ENCODE assay signal across 22 cellular contexts in genomic region chr13:111420113-111420876, GRCh38.
"Had no signal": no experiment of that assay in that cellular context is flagged by ENCODE, and none has a peak within 500 bp of the region (broad histone marks: within the 10 kb centered on the region; RNA-seq: fewer than 3 reads in every experiment).

No MANE protein-coding gene starts in this region.

- H3K36me3 ChIP-seq: esophagus squamous epithelium, gastrocnemius medialis, heart right ventricle, left lung, lower lobe of right lung had no signal

- H3K9me3 ChIP-seq: esophagus squamous epithelium, gastrocnemius medialis, heart right ventricle, left lung, lower lobe of right lung, mucosa of descending colon had no signal

- H3K4me3 ChIP-seq: coronary artery, dorsolateral prefrontal cortex, esophagus squamous epithelium, gastrocnemius medialis, heart right ventricle, left lung, lower lobe of right lung, mucosa of descending colon had no signal

- ATAC-seq: esophagus mucosa, gastrocnemius medialis, left cardiac atrium, left lung, left ventricle myocardium superior, lower lobe of right lung, mucosa of descending colon had no signal

- H3K4me1 ChIP-seq: esophagus squamous epithelium, gastrocnemius medialis, heart right ventricle, left lung, lower lobe of right lung had no signal

- DNase-seq: dermis blood vessel endothelial cell; dorsolateral prefrontal cortex; effector CD4-positive, alpha-beta T cell; effector memory CD4-positive, alpha-beta T cell; erythroblast; esophagus squamous epithelium; foreskin fibroblast; foreskin melanocyte; gastrocnemius medialis; glutamatergic neuron; head of caudate nucleus; heart right ventricle; hippocampal formation; left cardiac atrium; left ventricle myocardium superior; lower lobe of right lung; mesenchymal stem cell; mucosa of descending colon had no signal

- H3K27ac ChIP-seq: coronary artery, dorsolateral prefrontal cortex, epithelial cell of prostate, esophagus squamous epithelium, gastrocnemius medialis, heart right ventricle, left lung, lower lobe of right lung had no signal
